11 cellular contexts compared by ENCODE assay signal in the genomic region with DNA sequence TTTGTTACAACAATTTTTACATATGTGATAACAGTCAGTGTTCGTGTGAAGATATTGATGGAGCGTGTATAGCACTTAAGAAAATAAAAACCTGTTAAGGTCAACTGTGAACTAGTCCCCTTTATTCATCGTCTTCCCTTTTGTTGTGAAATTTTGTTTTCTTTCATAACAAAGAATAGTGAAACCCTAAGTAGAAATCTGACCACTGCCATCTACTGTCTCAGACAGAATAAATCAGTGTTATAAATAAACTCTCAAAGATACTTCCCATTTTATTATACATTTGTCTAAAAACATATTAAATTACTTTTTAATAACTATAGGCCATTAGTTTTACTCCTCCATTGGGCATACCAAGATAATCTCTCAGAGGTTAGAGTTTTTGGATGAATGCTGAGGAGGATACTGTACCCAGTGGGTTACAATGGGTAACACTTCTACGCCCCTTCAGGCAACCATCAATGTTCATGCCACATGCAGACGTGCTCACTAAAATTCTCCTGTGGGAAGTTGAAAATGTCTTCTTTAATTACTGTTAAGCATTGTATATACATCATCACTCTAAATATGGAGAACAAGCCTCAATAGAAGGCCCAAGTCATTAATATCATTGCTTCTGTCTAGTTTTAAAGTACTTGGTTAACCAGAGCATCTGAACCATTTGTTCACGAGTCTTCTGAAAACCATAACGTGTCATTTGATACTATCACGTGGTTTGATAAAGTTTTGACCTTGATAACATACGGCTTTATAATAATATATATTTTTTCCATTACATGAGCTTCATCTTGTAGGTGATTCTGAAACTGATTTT.
DNase-seq lines count a peak whose midpoint lies in the region; ATAC-seq, FAIRE-seq and TF ChIP-seq lines count a peak whose summit lies in the region.
"Had no signal": no experiment of that assay in that cellular context is flagged by ENCODE, and none has a peak within 500 bp of the region (broad histone marks: within the 10 kb centered on the region; RNA-seq: fewer than 3 reads in every experiment).

No MANE protein-coding gene starts in this region.

- no peak for DNase-seq in GM06990 (ENCODE audit: extremely low read depth, insufficient read length)
- no peak for DNase-seq in Right ventricle myocardium inferior (ENCODE audit: missing footprints)
- no peak for DNase-seq in PC-9
- DNase-seq in stimulated activated naive CD4-positive, alpha-beta T cell treated with Interleukin-2 at 50 U/mL for 16 hours (lab: John Stamatoyannopoulos, UW): no peak
- DNase-seq: activated naive CD8-positive, alpha-beta T cell treated with anti-CD3 and anti-CD28 coated beads, Interleukin-2, amount 10 ng/mL, durations not matched to agents 7 days and 5 days; Caco-2; NCI-H1048 had no signal

- H3K4me1 ChIP-seq in PC-9 (replicated peaks; ENCODE audit: insufficient read depth): no peaks in the 10 kb centered on the region
- H3K4me1 ChIP-seq: Caco-2 had no signal

- H3K4me2 ChIP-seq in PC-9: no peak overlapping the region

- H4K20me1 ChIP-seq in PC-9 (ENCODE audit: insufficient read depth): no peaks in the 10 kb centered on the region

- CTCF ChIA-PET in PC-9 (lab: Charles Lee): interaction anchor here (0.6 kb wide), 1 partner anchor 13 kb away, joined by 3 read pairs; no protein-coding TSS in a partner anchor

- POLR2A ChIA-PET in PC-9 (lab: Charles Lee; ENCODE audit: unreplicated experiment): no interaction called here

- no peak overlapping the region for H2AFZ ChIP-seq in PC-9

- peak; percentile 76 for FAIRE-seq in colon (lab: Jason Lieb, UNC)

- no TSS peak for BruUV-seq in PC-9 (replicated peaks; lab: Mats Ljungman, UMichigan)

- ATAC-seq in GM21390 (IDR thresholded peaks at IDR 0.05; ENCODE audit: unreplicated experiment): peak; percentile 41
- peak; percentile 38 for ATAC-seq in HG03354 (IDR thresholded peaks at IDR 0.05; ENCODE audit: poor library complexity, severe bottlenecking, unreplicated experiment)
- ATAC-seq in HG02970 (IDR thresholded peaks at IDR 0.05; ENCODE audit: low FRiP score, unreplicated experiment): no peak
- ATAC-seq in Right ventricle myocardium inferior: no peak

- no peaks in the 10 kb centered on the region for H3K79me2 ChIP-seq in PC-9 (ENCODE audit: low read depth)

- H3F3A ChIP-seq in PC-9 (ENCODE audit: insufficient read depth, low read depth): no peaks in the 10 kb centered on the region

- H3K9me3 ChIP-seq in PC-9 (ENCODE audit: insufficient read depth, low read depth): no peaks in the 10 kb centered on the region
- H3K9me3 ChIP-seq: Caco-2 had no signal

- intact Hi-C loops in Right ventricle myocardium inferior (cut with DNase I) (no loop called here), PC-9 (cut with micrococcal nuclease; ENCODE audit: unreplicated experiment) (no loop called here)

- no peaks in the 10 kb centered on the region for H3K36me3 ChIP-seq in GM06990 (ENCODE audit: control insufficient read depth, insufficient read depth, low read length)
- H3K36me3 ChIP-seq in PC-9 (ENCODE audit: low read depth): no peaks in the 10 kb centered on the region

- H3K9me2 ChIP-seq in PC-9 (ENCODE audit: insufficient read depth): no peaks in the 10 kb centered on the region

- no peak overlapping the region for H3K4me3 ChIP-seq in GM06990 (replicated peaks; ENCODE audit: low read depth, low read length)
- H3K4me3 ChIP-seq in PC-9: no peak overlapping the region

- H3K27ac ChIP-seq in PC-9: no peak overlapping the region

- peak; percentile 24 for TF ChIP-seq CTCF in GM06990 (IDR thresholded peaks at IDR 0.05; ENCODE audit: insufficient read depth, low read length, poor library complexity, severe bottlenecking)
- TF ChIP-seq CTCF in PC-9 (conservative IDR thresholded peaks at IDR 0.05): no peak

- H3K27me3 ChIP-seq in GM06990 (replicated peaks; ENCODE audit: control insufficient read depth, insufficient read depth, low read length): no peaks in the 10 kb centered on the region
- no peaks in the 10 kb centered on the region for H3K27me3 ChIP-seq in PC-9 (ENCODE audit: insufficient read depth, low read depth)

Comparison
In these comparisons a context has a peak if more than half of its experiments do, and no peak if none do; other contexts are left out.
1. ATAC-seq: peak in GM21390 (single experiment) and HG03354 (single experiment); none in HG02970 (single experiment) and Right ventricle myocardium inferior (single experiment).